ENCODE assay signal across 9 cellular contexts in the genomic region with DNA sequence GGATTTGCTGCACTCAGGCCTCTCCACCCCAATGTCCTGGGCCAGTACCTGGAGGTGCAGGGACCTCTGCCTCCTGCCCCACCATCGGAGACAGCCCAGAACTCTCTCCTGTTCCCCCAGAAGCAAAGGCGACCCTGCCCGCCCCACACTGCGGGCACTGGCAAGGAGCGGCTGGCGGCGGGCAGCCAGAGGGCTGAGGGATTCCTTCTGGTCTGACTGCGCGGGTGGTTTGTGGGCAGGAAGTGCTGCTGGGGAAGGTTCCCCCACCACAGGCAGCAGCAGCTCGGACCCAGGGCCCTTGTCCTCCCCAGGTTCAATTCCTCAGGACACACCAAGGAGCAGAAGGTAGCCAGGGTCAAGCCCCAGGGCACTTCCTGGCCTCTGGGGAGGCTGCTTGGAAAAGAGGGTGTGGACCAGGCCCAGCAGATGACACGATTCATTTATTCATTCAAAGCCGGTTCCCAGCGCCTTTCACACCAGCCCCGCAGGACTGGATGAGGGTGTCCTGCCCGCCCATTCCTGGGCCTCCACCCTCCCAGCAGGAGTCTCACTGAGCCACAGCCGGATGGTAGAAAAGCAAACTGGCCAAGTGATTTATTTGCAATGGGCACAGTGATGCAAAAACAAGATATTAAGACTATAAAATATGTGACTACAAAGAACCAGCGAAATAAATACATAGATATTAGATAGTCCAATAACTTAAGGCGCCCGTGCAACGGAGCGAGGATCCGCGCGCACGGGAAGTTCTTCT. TPM values are rescaled to one million over a fixed set of nuclear protein-coding genes. Genes with fewer than 3 reads are reported as not detected.
DNase-seq lines count a peak whose midpoint lies in the region; ATAC-seq and TF ChIP-seq lines count a peak whose summit lies in the region.
"Had no signal": no experiment of that assay in that cellular context is flagged by ENCODE, and none has a peak within 500 bp of the region (broad histone marks: within the 10 kb centered on the region; RNA-seq: fewer than 3 reads in every experiment).

No MANE protein-coding gene starts in this region.

- no peak for TF ChIP-seq CTCF in heart left ventricle (IDR thresholded peaks at IDR 0.05)

- no peak overlapping the region for H3K9ac ChIP-seq in Karpas-422 (ENCODE audit: low read length)

- TF ChIP-seq POLR2A in heart left ventricle (IDR thresholded peaks at IDR 0.05), result no peak

- no peaks in the 10 kb centered on the region for H3K9me3 Mint-ChIP-seq in activated CD4-positive, alpha-beta memory T cell treated with anti-CD3 and anti-CD28 coated beads for 36 hours

- CTCF ChIA-PET in activated CD4-positive, alpha-beta memory T cell treated with anti-CD3 and anti-CD28 coated beads for 36 hours (lab: Charles Lee), result interaction anchor here (1.5 to 6.5 kb wide), 4 partner anchors 30 to 395 kb away, joined by 3 to 53 read pairs (median 26); no protein-coding TSS in a partner anchor

- no peaks in the 10 kb centered on the region for H3K9me3 ChIP-seq in heart left ventricle
- no peaks in the 10 kb centered on the region for H3K9me3 ChIP-seq in Karpas-422 (ENCODE audit: low read length)

- ATAC-seq in heart left ventricle (no peak), HG02973 (IDR thresholded peaks at IDR 0.05; ENCODE audit: unreplicated experiment) (no peak)

- H3K36me3 ChIP-seq in heart left ventricle (no peaks in the 10 kb centered on the region), Karpas-422 (ENCODE audit: insufficient read depth, low read length) (no peaks in the 10 kb centered on the region)

- H3K27me3 ChIP-seq in heart left ventricle (peaks cover 7 to 43% (median 25%) of the 10 kb centered on the region in 9 donors), Karpas-422 (ENCODE audit: low read length) (no peaks in the 10 kb centered on the region)

- no peaks in the 10 kb centered on the region for H3K36me3 Mint-ChIP-seq in activated CD4-positive, alpha-beta memory T cell treated with anti-CD3 and anti-CD28 coated beads for 36 hours

- no peaks in the 10 kb centered on the region for H3K79me2 ChIP-seq in Karpas-422 (ENCODE audit: low read length)

- no peak overlapping the region for H3K27ac Mint-ChIP-seq in activated CD4-positive, alpha-beta memory T cell treated with anti-CD3 and anti-CD28 coated beads for 36 hours

- 0 out of 2 replicates have a peak, but pooled peaks cover 6% of the 10 kb centered on the region for H4K20me1 ChIP-seq in Karpas-422 (ENCODE audit: insufficient read depth, low read depth, low read length)

- POLR2A ChIA-PET in activated CD4-positive, alpha-beta memory T cell treated with anti-CD3 and anti-CD28 coated beads for 36 hours (lab: Charles Lee), result interaction anchor here (1.4 to 2.9 kb wide), 4 partner anchors 15 to 86 kb away, joined by 4 to 13 read pairs (median 10); no protein-coding TSS in a partner anchor

- DNase-seq in NCI-H526 (lab: John Stamatoyannopoulos, UW), result peak; percentile 25 to 43
- DNase-seq in NCI-H526 treated with DMSO at 0.1 percent for 48 hours (lab: John Stamatoyannopoulos, UW), result no peak
- DNase-seq in activated CD4-positive, alpha-beta memory T cell treated with anti-CD3 and anti-CD28 coated beads for 36 hours, result peak; percentile 40
- DNase-seq in heart left ventricle, result peak in 3 of 5 donors; percentile 19 to 51 (median 23)
- DNase-seq in Karpas-422, result no peak
- DNase-seq in islet precursor cell, result no peak
- DNase-seq: DND-41 had no signal

- H3K4me3 ChIP-seq in heart left ventricle, result peak overlapping the region; percentile 36 to 65 (median 50)
- H3K4me3 ChIP-seq in skin epidermis, result peak overlapping the region; percentile 41 to 63 (median 55)
- no peak overlapping the region for H3K4me3 ChIP-seq in Karpas-422 (ENCODE audit: low read length)

- H3K9me2 ChIP-seq in Karpas-422 (replicated peaks; ENCODE audit: insufficient read depth, low read length), result no peaks in the 10 kb centered on the region

- 51 to 53% (median 52%) methylated on average over 23 to 25 of the region's 25 CpGs for WGBS in heart left ventricle, 4 donors

- H3K4me2 ChIP-seq in Karpas-422 (ENCODE audit: low read depth, low read length, poor library complexity, severe bottlenecking), result no peak overlapping the region

- H3K4me3 Mint-ChIP-seq in activated CD4-positive, alpha-beta memory T cell treated with anti-CD3 and anti-CD28 coated beads for 36 hours, result peak overlapping the region; percentile 70

- H2AFZ ChIP-seq in Karpas-422 (ENCODE audit: low read length), result no peak overlapping the region

- H3K27ac ChIP-seq in heart left ventricle (no peak overlapping the region), skin epidermis (peak overlapping the region; percentile 51 to 87 (median 76)), Karpas-422 (ENCODE audit: low read length) (no peak overlapping the region)

- H3K4me1 Mint-ChIP-seq in activated CD4-positive, alpha-beta memory T cell treated with anti-CD3 and anti-CD28 coated beads for 36 hours (ENCODE audit: low read depth), result peaks cover 24% of the 10 kb centered on the region

- H3K27me3 Mint-ChIP-seq in activated CD4-positive, alpha-beta memory T cell treated with anti-CD3 and anti-CD28 coated beads for 36 hours, result peaks cover 11% of the 10 kb centered on the region

- intact Hi-C loops in activated CD4-positive, alpha-beta memory T cell treated with anti-CD3 and anti-CD28 coated beads for 36 hours (cut with micrococcal nuclease), result no loop called here
- intact Hi-C loops in heart left ventricle (cut with DNase I), result no loop called here

- H3K4me1 ChIP-seq in heart left ventricle (peaks cover 4 to 36% (median 17%) of the 10 kb centered on the region in 12 donors), Karpas-422 (ENCODE audit: low read length) (no peaks in the 10 kb centered on the region)

RNA-seq across cellular contexts. Expression of a gene that starts 1.2 kb away (rescaled TPM):
- 1 to 10 TPM; 7.6 to 8.3 TPM for total RNA-seq in activated CD4-positive, alpha-beta memory T cell treated with anti-CD3 and anti-CD28 coated beads for 36 hours
- total RNA-seq in heart left ventricle, result 1 to 10 TPM in 3 of 9 donors, under 1 TPM in 4, not detected in 2; 0.40 to 3.2 (median 0.93) TPM
- 1 to 10 TPM; 1.5 to 9.2 TPM for polyA plus RNA-seq in heart left ventricle
- total RNA-seq in Karpas-422 (2014; rRNA removed; shearing (Covaris generic); ENCODE audit: low replicate concordance), result 0.25 TPM in 1 of 2 replicates, not detected in the other

RNA-seq across cellular contexts. Expression of a gene that starts 42.5 kb away (rescaled TPM):
- under 1 TPM; 0.41 to 0.69 TPM for total RNA-seq in activated CD4-positive, alpha-beta memory T cell treated with anti-CD3 and anti-CD28 coated beads for 36 hours
- total RNA-seq in heart left ventricle, result 10 to 100 TPM; 18.8 to 39.1 (median 33.4) TPM
- 10 to 100 TPM; 31.4 to 42.5 TPM for polyA plus RNA-seq in heart left ventricle
- total RNA-seq in Karpas-422 (2014; rRNA removed; shearing (Covaris generic); ENCODE audit: low replicate concordance), result not detected in 2 replicates

Comparison
In these comparisons a context has a peak if more than half of its experiments do, and no peak if none do; other contexts are left out.
1. DNase-seq: peak in NCI-H526 (2 of 2), activated CD4-positive, alpha-beta memory T cell treated with anti-CD3 and anti-CD28 coated beads for 36 hours (single experiment) and heart left ventricle (3 of 5); none in NCI-H526 treated with DMSO at 0.1 percent for 48 hours (single experiment), Karpas-422 (single experiment) and islet precursor cell (single experiment).
2. H3K27ac ChIP-seq: peak in skin epidermis (21 of 21); none in heart left ventricle (0 of 12) and Karpas-422 (single experiment).
3. RNA of a gene that starts 42.5 kb away (total RNA-seq): 18.8 to 39.1 TPM in heart left ventricle; 0.41 to 0.69 TPM in activated CD4-positive, alpha-beta memory T cell treated with anti-CD3 and anti-CD28 coated beads for 36 hours and not detected in Karpas-422; every median in the first group is over 10 times any median in the second.